ENCODE assay signal across 13 cellular contexts in genomic region chr1:14944471-14944981, GRCh38.
DNase-seq lines count a peak whose midpoint lies in the region; ATAC-seq and TF ChIP-seq lines count a peak whose summit lies in the region.
"Had no signal": no experiment of that assay in that cellular context is flagged by ENCODE, and none has a peak within 500 bp of the region (broad histone marks: within the 10 kb centered on the region; RNA-seq: fewer than 3 reads in every experiment).

No MANE protein-coding gene starts in this region.

- no peak overlapping the region for H3K4me2 ChIP-seq in MM.1S (ENCODE audit: low read depth, low read length)

- no peak for TF ChIP-seq CTCF in heart right ventricle (IDR thresholded peaks at IDR 0.05)
- TF ChIP-seq CTCF in osteocyte (IDR thresholded peaks at IDR 0.05), result no peak
- TF ChIP-seq CTCF in uterus (IDR thresholded peaks at IDR 0.05), result no peak
- TF ChIP-seq CTCF in MM.1S (IDR thresholded peaks at IDR 0.05; ENCODE audit: low read length), result no peak

- no peaks in the 10 kb centered on the region for H3K9me3 Mint-ChIP-seq in osteocyte (ENCODE audit: unreplicated experiment)
- H3K9me3 Mint-ChIP-seq: neural crest cell had no signal

- peaks cover 91% of the 10 kb centered on the region for H3K4me1 Mint-ChIP-seq in osteocyte (ENCODE audit: unreplicated experiment)

- no peaks in the 10 kb centered on the region for H3K79me2 ChIP-seq in MM.1S (ENCODE audit: low read length)

- WGBS in heart right ventricle, 2 donors, result 71 to 73% methylated on average over 12 of the region's 12 CpGs

- ATAC-seq in heart right ventricle (no peak), Right ventricle myocardium inferior (no peak), GM21423 (IDR thresholded peaks at IDR 0.05; ENCODE audit: unreplicated experiment) (no peak)
- ATAC-seq: T-helper 17 cell had no signal

- no peaks in the 10 kb centered on the region for H3K27me3 Mint-ChIP-seq in osteocyte (ENCODE audit: unreplicated experiment)

- no peaks in the 10 kb centered on the region for H3K27me3 ChIP-seq in heart right ventricle
- no peaks in the 10 kb centered on the region for H3K27me3 ChIP-seq in uterus
- no peaks in the 10 kb centered on the region for H3K27me3 ChIP-seq in MM.1S (replicated peaks; ENCODE audit: insufficient read depth, low read length)

- H3K27ac ChIP-seq in heart right ventricle, result peak overlapping the region in 8 of 10 donors; percentile 31 to 94 (median 78)
- peak overlapping the region; percentile 75 to 83 for H3K27ac ChIP-seq in uterus
- no peak overlapping the region for H3K27ac ChIP-seq in MM.1S (ENCODE audit: low read length)

- H3K4me3 ChIP-seq in heart right ventricle (no peak overlapping the region), uterus (no peak overlapping the region), MM.1S (ENCODE audit: low read length) (no peak overlapping the region)

- H3K9me2 ChIP-seq in MM.1S (replicated peaks; ENCODE audit: insufficient read depth, low read length), result no peaks in the 10 kb centered on the region

- H2AFZ ChIP-seq in MM.1S (ENCODE audit: low read length), result no peak overlapping the region

- no peak for TF ChIP-seq POLR2A in uterus (IDR thresholded peaks at IDR 0.05)

- no peak overlapping the region for H3K4me3 Mint-ChIP-seq in osteocyte (ENCODE audit: unreplicated experiment)
- H3K4me3 Mint-ChIP-seq: neural crest cell, T-helper 17 cell had no signal

- peak overlapping the region; percentile 96 for H3K27ac Mint-ChIP-seq in osteocyte (ENCODE audit: unreplicated experiment)
- H3K27ac Mint-ChIP-seq: T-helper 17 cell had no signal

- H3K9me3 ChIP-seq in heart right ventricle (no peaks in the 10 kb centered on the region), uterus (no peaks in the 10 kb centered on the region), MM.1S (replicated peaks; ENCODE audit: insufficient read depth, low read length) (no peaks in the 10 kb centered on the region)

- no peaks in the 10 kb centered on the region for H3K36me3 Mint-ChIP-seq in osteocyte (ENCODE audit: unreplicated experiment)

- H3F3A ChIP-seq in MM.1S (ENCODE audit: insufficient read depth, low read length), result no peaks in the 10 kb centered on the region

- no peak for DNase-seq in heart right ventricle
- no peak for DNase-seq in Right ventricle myocardium inferior (ENCODE audit: missing footprints)
- peak; percentile 84 for DNase-seq in globus pallidus (ENCODE audit: low spot score)
- no peak for DNase-seq in osteocyte (ENCODE audit: extremely low spot score, unreplicated experiment)
- no peak for DNase-seq in uterus
- no peak for DNase-seq in Kasumi-1 (lab: John Stamatoyannopoulos, UW)
- no peak for DNase-seq in MM.1S
- DNase-seq: ACHN, Karpas-422, NCI-H82, T-helper 17 cell had no signal

- no peak overlapping the region for H3K9ac ChIP-seq in MM.1S (ENCODE audit: low read length)

- H3K4me1 ChIP-seq in heart right ventricle (peaks cover 11 to 70% (median 48%) of the 10 kb centered on the region in 9 donors), uterus (peaks cover 0 to 13% of the 10 kb centered on the region in 2 donors), MM.1S (ENCODE audit: low read length) (no peaks in the 10 kb centered on the region)

- no peaks in the 10 kb centered on the region for H4K20me1 ChIP-seq in MM.1S (ENCODE audit: insufficient read depth, low read length)

- no peaks in the 10 kb centered on the region for H3K36me3 ChIP-seq in heart right ventricle
- no peaks in the 10 kb centered on the region for H3K36me3 ChIP-seq in uterus
- H3K36me3 ChIP-seq in MM.1S (replicated peaks; ENCODE audit: insufficient read depth, low read length), result no peaks in the 10 kb centered on the region

- intact Hi-C loops in heart right ventricle (cut with DNase I) (loop anchor here in 1 of 10 donors (5.0 kb wide), 1 partner anchor 78 kb away; no protein-coding TSS in a partner anchor), Right ventricle myocardium inferior (cut with DNase I) (no loop called here), uterus (cut with DNase I; ENCODE audit: low total_unique reads) (no loop called here)
